ENCODE assay signal across 8 cellular contexts in the genomic region with DNA sequence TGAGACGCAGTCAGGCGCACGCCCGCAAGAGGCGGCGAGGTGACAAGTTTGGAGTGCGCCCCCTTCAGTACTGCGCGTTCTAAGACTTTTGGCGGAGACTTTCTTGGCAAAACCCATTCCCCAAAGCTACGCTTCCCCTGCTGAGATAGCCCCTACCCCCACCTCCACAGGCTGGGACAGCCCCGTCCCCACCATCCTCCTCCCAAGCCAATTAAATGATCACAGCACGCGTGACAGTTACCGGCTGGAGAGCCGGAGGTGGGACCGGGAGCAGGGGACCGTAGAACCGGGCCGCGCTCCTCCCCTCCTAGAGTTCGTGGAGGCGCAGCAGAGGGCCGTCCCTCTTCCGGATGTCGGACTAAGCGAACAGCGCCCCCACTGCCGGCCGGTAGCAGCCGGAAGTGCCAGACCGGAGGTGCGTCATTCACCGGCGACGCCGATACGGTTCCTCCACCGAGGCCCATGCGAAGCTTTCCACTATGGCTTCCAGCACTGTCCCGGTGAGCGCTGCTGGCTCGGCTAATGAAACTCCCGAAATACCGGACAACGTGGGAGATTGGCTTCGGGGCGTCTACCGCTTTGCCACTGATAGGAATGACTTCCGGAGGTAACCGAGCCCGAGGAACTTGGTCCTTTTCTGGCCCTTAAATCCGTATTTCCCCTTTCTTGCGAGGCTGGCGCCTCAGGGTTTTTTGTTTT. TPM values are rescaled to one million over a fixed set of nuclear protein-coding genes. Genes with fewer than 3 reads are reported as not detected.
DNase-seq lines count a peak whose midpoint lies in the region; ATAC-seq and TF ChIP-seq lines count a peak whose summit lies in the region.

TSS of gene TOMM6 (plus strand) at position 476 of the 699 bp plus-strand sequence. CDS start at position 480, 4 bp downstream.

- H3K9me3 ChIP-seq in parathyroid adenoma (ENCODE audit: control insufficient read depth, low read length) (no peaks in the 10 kb centered on the region), tibial nerve (no peaks in the 10 kb centered on the region)

- no peaks in the 10 kb centered on the region for H3K36me3 ChIP-seq in parathyroid adenoma (ENCODE audit: control insufficient read depth, insufficient read depth, low read length)
- H3K36me3 ChIP-seq in tibial nerve: peaks cover 0 to 39% (median 0%) of the 10 kb centered on the region in 3 donors

- DNase-seq in GM12865 (ENCODE audit: low read depth): peak; percentile 97
- DNase-seq in NCI-H1105 (lab: John Stamatoyannopoulos, UW): peak; percentile 90
- peak; percentile 92 for DNase-seq in SKM-1 treated with dmso at 0.1 percent for 144 hours (lab: John Stamatoyannopoulos, UW; ENCODE audit: unreplicated experiment)
- peak; percentile 96 for DNase-seq in activated naive CD8-positive, alpha-beta T cell treated with anti-CD3 and anti-CD28 coated beads for 36 hours
- DNase-seq in head of caudate nucleus: peak; percentile 85 to 99 (median 96)
- peak; percentile 90 to 94 for DNase-seq in tibial nerve (ENCODE audit: low spot score in 2 of 2)

- no peaks in the 10 kb centered on the region for H3K27me3 ChIP-seq in parathyroid adenoma (ENCODE audit: control insufficient read depth, insufficient read depth, low read length)
- H3K27me3 ChIP-seq in tibial nerve: no peaks in the 10 kb centered on the region

- H3K4me3 ChIP-seq in GM12865 (ENCODE audit: low read depth, low read length) (peak within 1 kb of the TSS; percentile 97), parathyroid adenoma (ENCODE audit: low read depth, low read length) (peak within 1 kb of the TSS; percentile 99), tibial nerve (peak within 1 kb of the TSS; percentile 70 to 86 (median 76))

- peak within 1 kb of the TSS; percentile 94 for H3K4me2 ChIP-seq in parathyroid adenoma (ENCODE audit: low read length)

- WGBS in tibial nerve, 2 donors: 0% methylated on average over 34 to 55 of the region's 55 CpGs

- peaks cover 21% of the 10 kb centered on the region for H3K36me3 Mint-ChIP-seq in activated naive CD8-positive, alpha-beta T cell treated with anti-CD3 and anti-CD28 coated beads for 36 hours

- H3K4me1 Mint-ChIP-seq in activated naive CD8-positive, alpha-beta T cell treated with anti-CD3 and anti-CD28 coated beads for 36 hours: peaks cover 25% of the 10 kb centered on the region

- H3K4me1 ChIP-seq in parathyroid adenoma (peaks cover 6% of the 10 kb centered on the region), tibial nerve (peaks cover 4 to 51% (median 20%) of the 10 kb centered on the region in 4 donors)

- peak within 1 kb of the TSS; percentile 99 for H3K27ac Mint-ChIP-seq in activated naive CD8-positive, alpha-beta T cell treated with anti-CD3 and anti-CD28 coated beads for 36 hours

- peak within 1 kb of the TSS; percentile 97 for H3K4me3 Mint-ChIP-seq in activated naive CD8-positive, alpha-beta T cell treated with anti-CD3 and anti-CD28 coated beads for 36 hours

- peak; percentile 85 for ATAC-seq in HG02642 (IDR thresholded peaks at IDR 0.05; ENCODE audit: poor library complexity, unreplicated experiment)

- peak within 1 kb of the TSS; percentile 94 for H2AFZ ChIP-seq in parathyroid adenoma

- intact Hi-C loops in head of caudate nucleus (cut with DNase I): loop anchor here (1.0 to 10.0 kb wide), 3 partner anchors 134 to 427 kb away; partner anchors contain the start of genes BYSL, MED20 and MRPS10

- peak; percentile 91 to 98 for TF ChIP-seq EP300 in tibial nerve (IDR thresholded peaks at IDR 0.05)

- no peaks in the 10 kb centered on the region for H3K27me3 Mint-ChIP-seq in activated naive CD8-positive, alpha-beta T cell treated with anti-CD3 and anti-CD28 coated beads for 36 hours

- TF ChIP-seq CTCF in GM12865 (IDR thresholded peaks at IDR 0.05; ENCODE audit: insufficient read depth, low read depth, low read length, missing control alignments) (peak; percentile 88), parathyroid adenoma (IDR thresholded peaks at IDR 0.05) (peak; percentile 94), tibial nerve (IDR thresholded peaks at IDR 0.05) (peak; percentile 87 to 98 (median 96))

- H3K9me3 Mint-ChIP-seq in activated naive CD8-positive, alpha-beta T cell treated with anti-CD3 and anti-CD28 coated beads for 36 hours: no peaks in the 10 kb centered on the region

- peak; percentile 65 to 91 for TF ChIP-seq POLR2A in tibial nerve (IDR thresholded peaks at IDR 0.05)

- peak within 1 kb of the TSS; percentile 41 for H3K9ac ChIP-seq in parathyroid adenoma

- H3K27ac ChIP-seq in parathyroid adenoma (peak within 1 kb of the TSS; percentile 92), tibial nerve (peak within 1 kb of the TSS; percentile 78 to 93 (median 92))

- no peaks in the 10 kb centered on the region for H3K79me2 ChIP-seq in parathyroid adenoma

RNA-seq across cellular contexts. Expression of gene TOMM6, which starts in this region (rescaled TPM):
- total RNA-seq in activated naive CD8-positive, alpha-beta T cell treated with anti-CD3 and anti-CD28 coated beads for 36 hours: 100 to 1,000 TPM; 423 to 429 TPM
- 100 to 1,000 TPM in 2 of 4 donors, 10 to 100 TPM in 2; 76.1 to 121 (median 99.8) TPM for total RNA-seq in tibial nerve

Comparison
In these comparisons a context has a peak if more than half of its experiments do, and no peak if none do; other contexts are left out.
1. Peak in every context shown above with its lines: DNase-seq, ATAC-seq, H3K4me3 ChIP-seq and H3K27ac ChIP-seq.